8 cellular contexts compared by ENCODE assay signal in the genomic region with DNA sequence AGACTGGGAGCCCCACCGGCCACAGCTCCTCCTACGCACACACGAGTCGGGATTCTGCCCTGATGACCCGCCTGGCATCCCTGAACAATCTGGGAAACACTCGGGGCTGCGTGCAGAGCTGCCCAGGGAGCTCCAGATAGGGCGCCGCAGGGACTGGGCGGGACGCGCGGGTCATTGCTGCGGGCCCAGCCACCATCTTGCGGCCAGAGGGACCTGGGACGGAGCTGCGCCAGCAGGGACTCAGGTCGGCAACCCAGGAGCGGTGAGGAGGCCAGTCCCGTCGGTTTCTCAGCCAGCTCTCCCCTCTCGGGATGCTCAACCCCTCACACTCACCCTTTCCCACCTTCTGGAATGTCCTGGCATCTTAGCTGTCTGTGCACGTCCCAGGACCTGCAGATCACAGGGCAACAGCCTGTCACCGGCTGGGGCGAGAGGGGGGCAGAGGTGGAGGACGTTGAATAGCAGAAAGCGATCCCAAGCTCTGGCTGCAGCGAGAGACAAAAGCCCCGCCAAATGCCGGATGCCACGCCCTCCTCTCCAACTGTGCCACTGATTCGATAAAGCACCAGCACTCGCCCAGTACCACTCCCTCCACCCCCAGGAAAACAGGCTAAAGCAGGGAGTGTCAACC. TPM values are rescaled to one million over a fixed set of nuclear protein-coding genes. Genes with fewer than 3 reads are reported as not detected.
DNase-seq lines count a peak whose midpoint lies in the region; ATAC-seq and TF ChIP-seq lines count a peak whose summit lies in the region.

No MANE protein-coding gene starts in this region.

- peak overlapping the region; percentile 78 for H3K4me3 Mint-ChIP-seq in mesothelial cell of epicardium

- H3K4me3 ChIP-seq in coronary artery = peak overlapping the region; percentile 71
- H3K4me3 ChIP-seq in vagina = peak overlapping the region; percentile 34 to 44

- peaks cover 7% of the 10 kb centered on the region for H3K4me1 Mint-ChIP-seq in mesothelial cell of epicardium

- H3K4me1 ChIP-seq in ES-I3 (ENCODE audit: insufficient read depth, low read length) = no peaks in the 10 kb centered on the region
- H3K4me1 ChIP-seq in vagina = peaks cover 14% of the 10 kb centered on the region

- H3K36me3 ChIP-seq in ES-I3 (ENCODE audit: insufficient read depth, low read length) = no peaks in the 10 kb centered on the region
- H3K36me3 ChIP-seq in vagina = no peaks in the 10 kb centered on the region

- no peaks in the 10 kb centered on the region for H3K9me3 ChIP-seq in ES-I3 (ENCODE audit: control insufficient read depth, insufficient read depth, low read length)
- no peaks in the 10 kb centered on the region for H3K9me3 ChIP-seq in vagina

- no peak overlapping the region for H3K27ac ChIP-seq in coronary artery
- H3K27ac ChIP-seq in vagina = no peak overlapping the region

- intact Hi-C loops in vagina (cut with DNase I) = no loop called here

- H3K27ac Mint-ChIP-seq in mesothelial cell of epicardium = no peak overlapping the region

- no peaks in the 10 kb centered on the region for H3K27me3 Mint-ChIP-seq in mesothelial cell of epicardium (ENCODE audit: low read depth)

- ATAC-seq in HG03432 (IDR thresholded peaks at IDR 0.05; ENCODE audit: unreplicated experiment) (no peak), GM18520 (IDR thresholded peaks at IDR 0.05; ENCODE audit: unreplicated experiment) (no peak), GM21576 (IDR thresholded peaks at IDR 0.05; ENCODE audit: unreplicated experiment) (no peak)

- TF ChIP-seq CTCF in coronary artery (IDR thresholded peaks at IDR 0.05) (no peak), mesothelial cell of epicardium (IDR thresholded peaks at IDR 0.05; ENCODE audit: unreplicated experiment) (no peak), vagina (IDR thresholded peaks at IDR 0.05) (no peak)

- peaks cover 8% of the 10 kb centered on the region for H3K9me3 Mint-ChIP-seq in mesothelial cell of epicardium

- peak; percentile 13 for DNase-seq in NCI-H69 (lab: John Stamatoyannopoulos, UW)
- DNase-seq in coronary artery (ENCODE audit: low spot score) = no peak
- DNase-seq in mesothelial cell of epicardium (ENCODE audit: low spot score in 2 of 2, unreplicated experiment in 2 of 2) = peak in 1 of 2 experiments; percentile 47
- DNase-seq in vagina (ENCODE audit: extremely low spot score in 2 of 2) = no peak

- TF ChIP-seq POLR2A in vagina (IDR thresholded peaks at IDR 0.05) = no peak

- no peaks in the 10 kb centered on the region for H3K27me3 ChIP-seq in vagina

- H3K9ac ChIP-seq in ES-I3 (ENCODE audit: low read depth, low read length) = peak overlapping the region; percentile 70

- no peaks in the 10 kb centered on the region for H3K36me3 Mint-ChIP-seq in mesothelial cell of epicardium

RNA-seq across cellular contexts. Expression of a gene that starts 20.4 kb away (rescaled TPM):
- total RNA-seq in mesothelial cell of epicardium (165 to 169 TPM (median 165 TPM) in 3 replicates), vagina (81.0 TPM)
